Comparison of ENCODE assay signal across 34 cellular contexts in the genomic region with DNA sequence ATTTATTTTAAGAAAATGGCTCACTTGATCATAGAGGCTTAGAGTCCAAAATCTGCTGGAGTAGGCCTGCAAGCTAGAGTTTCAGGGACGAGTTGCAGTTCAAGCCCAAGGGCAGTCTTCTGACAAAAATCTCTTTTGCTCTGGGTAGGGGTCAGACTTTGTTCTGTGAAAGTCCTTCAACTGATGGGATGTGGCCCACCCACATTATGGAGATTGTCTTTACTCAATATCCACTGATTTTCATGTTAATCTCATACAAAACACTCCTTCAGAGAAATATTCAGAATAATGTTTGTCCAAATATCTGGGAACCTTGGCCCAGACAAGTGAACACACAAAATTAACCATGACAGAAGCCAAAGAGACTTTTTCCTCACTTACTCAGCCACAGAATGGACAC.
"Had no signal": no experiment of that assay in that cellular context is flagged by ENCODE, and none has a peak within 500 bp of the region (broad histone marks: within the 10 kb centered on the region; RNA-seq: fewer than 3 reads in every experiment).

No MANE protein-coding gene starts in this region.

- DNase-seq: Karpas-422, Kasumi-1, MG63, MM.1S, MV-4-11, NCI-H1048, NCI-H1092, NCI-H1092 treated with DMSO at 0.1 percent for 48 hours, NCI-H1105, NCI-H1105 treated with DMSO at 0.1 percent for 48 hours, NCI-H1417, NCI-H1417 treated with DMSO at 0.1 percent for 48 hours, NCI-H1436, NCI-H1436 treated with DMSO at 0.1 percent for 48 hours, NCI-H146, NCI-H1694, NCI-H1694 treated with DMSO at 0.1 percent for 48 hours, NCI-H187, NCI-H187 treated with DMSO at 0.1 percent for 48 hours, NCI-H1930, NCI-H2029, NCI-H2029 treated with DMSO at 0.1 percent for 48 hours, NCI-H2081, NCI-H2081 treated with DMSO at 0.1 percent for 48 hours, NCI-H2107, NCI-H2171, NCI-H2171 treated with DMSO at 0.1 percent for 48 hours, NCI-H2227 treated with DMSO at 0.1 percent for 48 hours, NCI-H226, NCI-H345, NCI-H446, NCI-H446 treated with DMSO at 0.1 percent for 48 hours, NCI-H510A, NCI-H510A treated with DMSO at 0.1 percent for 48 hours had no signal

- H3K27me3 ChIP-seq: MG63 had no signal

- H3K36me3 ChIP-seq: MG63 had no signal

- H3K9me3 ChIP-seq: MG63 had no signal

- H3K4me3 ChIP-seq: MG63 had no signal
